ENCODE assay signal across 1 cellular context in the genomic region with DNA sequence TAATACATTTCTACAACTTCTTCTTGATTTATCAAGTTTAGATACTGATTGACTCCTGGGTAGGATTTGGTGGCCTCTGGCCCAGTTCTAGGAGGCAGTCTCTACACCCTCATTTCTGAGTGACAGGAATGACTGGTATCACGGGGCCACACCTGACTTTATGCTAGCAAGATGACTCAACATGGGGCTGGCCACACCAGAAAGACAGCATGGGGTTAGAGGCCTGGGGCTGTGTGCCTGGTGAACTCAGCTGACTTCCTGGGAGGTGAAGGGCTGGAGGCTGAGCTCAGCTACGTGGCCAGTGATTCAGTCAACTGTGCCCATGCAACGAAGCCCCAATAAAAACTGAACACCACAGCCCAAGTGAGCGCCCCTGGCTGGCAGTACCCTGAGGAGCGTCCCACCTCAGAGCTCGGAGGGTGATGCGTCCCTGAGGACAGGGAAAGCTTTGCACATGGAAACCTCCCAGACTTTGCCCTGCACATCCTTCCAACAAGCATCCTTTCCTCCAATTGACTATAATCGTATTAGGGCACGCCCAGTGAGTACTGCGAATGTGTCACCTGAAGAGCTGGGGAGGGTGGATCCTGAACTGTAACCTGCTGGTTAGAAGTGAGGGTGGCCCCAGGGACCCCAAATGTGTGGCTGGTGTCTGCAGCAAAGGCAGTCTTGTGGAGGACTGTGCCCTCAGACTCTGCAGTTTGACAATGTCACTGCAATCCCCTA.
A peak's percentile ranks its signal among the peaks of the same experiment; 100 is the strongest.
TF ChIP-seq lines count a peak whose summit lies in the region.

No MANE protein-coding gene starts in this region.

TF ChIP-seq in K562, 482 proteins besides CTCF, POLR2A, EP300 and RAD21:
- TF ChIP-seq, protein P1, sequence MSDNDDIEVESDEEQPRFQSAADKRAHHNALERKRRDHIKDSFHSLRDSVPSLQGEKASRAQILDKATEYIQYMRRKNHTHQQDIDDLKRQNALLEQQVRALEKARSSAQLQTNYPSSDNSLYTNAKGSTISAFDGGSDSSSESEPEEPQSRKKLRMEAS (CRISPR knock-in tag; IDR thresholded peaks at IDR 0.05): no peak
- peak; percentile 55 for TF ChIP-seq ARID1B (IDR thresholded peaks at IDR 0.05)
- TF ChIP-seq, protein P2, sequence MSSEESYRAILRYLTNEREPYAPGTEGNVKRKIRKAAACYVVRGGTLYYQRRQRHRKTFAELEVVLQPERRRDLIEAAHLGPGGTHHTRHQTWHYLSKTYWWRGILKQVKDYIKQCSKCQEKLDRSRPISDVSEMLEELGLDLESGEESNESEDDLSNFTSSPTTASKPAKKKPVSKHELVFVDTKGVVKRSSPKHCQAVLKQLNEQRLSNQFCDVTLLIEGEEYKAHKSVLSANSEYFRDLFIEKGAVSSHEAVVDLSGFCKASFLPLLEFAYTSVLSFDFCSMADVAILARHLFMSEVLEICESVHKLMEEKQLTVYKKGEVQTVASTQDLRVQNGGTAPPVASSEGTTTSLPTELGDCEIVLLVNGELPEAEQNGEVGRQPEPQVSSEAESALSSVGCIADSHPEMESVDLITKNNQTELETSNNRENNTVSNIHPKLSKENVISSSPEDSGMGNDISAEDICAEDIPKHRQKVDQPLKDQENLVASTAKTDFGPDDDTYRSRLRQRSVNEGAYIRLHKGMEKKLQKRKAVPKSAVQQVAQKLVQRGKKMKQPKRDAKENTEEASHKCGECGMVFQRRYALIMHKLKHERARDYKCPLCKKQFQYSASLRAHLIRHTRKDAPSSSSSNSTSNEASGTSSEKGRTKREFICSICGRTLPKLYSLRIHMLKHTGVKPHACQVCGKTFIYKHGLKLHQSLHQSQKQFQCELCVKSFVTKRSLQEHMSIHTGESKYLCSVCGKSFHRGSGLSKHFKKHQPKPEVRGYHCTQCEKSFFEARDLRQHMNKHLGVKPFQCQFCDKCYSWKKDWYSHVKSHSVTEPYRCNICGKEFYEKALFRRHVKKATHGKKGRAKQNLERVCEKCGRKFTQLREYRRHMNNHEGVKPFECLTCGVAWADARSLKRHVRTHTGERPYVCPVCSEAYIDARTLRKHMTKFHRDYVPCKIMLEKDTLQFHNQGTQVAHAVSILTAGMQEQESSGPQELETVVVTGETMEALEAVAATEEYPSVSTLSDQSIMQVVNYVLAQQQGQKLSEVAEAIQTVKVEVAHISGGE (CRISPR knock-in tag; IDR thresholded peaks at IDR 0.05): no peak
- TF ChIP-seq, protein P3, sequence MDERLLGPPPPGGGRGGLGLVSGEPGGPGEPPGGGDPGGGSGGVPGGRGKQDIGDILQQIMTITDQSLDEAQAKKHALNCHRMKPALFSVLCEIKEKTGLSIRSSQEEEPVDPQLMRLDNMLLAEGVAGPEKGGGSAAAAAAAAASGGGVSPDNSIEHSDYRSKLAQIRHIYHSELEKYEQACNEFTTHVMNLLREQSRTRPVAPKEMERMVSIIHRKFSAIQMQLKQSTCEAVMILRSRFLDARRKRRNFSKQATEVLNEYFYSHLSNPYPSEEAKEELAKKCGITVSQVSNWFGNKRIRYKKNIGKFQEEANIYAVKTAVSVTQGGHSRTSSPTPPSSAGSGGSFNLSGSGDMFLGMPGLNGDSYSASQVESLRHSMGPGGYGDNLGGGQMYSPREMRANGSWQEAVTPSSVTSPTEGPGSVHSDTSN (CRISPR knock-in tag; IDR thresholded peaks at IDR 0.05; ENCODE audit: low read depth): no peak
- TF ChIP-seq, protein P3 (tag; conservative IDR thresholded peaks at IDR 0.05; ENCODE audit: low read depth): peak; percentile 63
- peak; percentile 70; the same call in 1 of the 2 replicates for TF ChIP-seq JUND (IDR thresholded peaks at IDR 0.05; ENCODE audit: borderline replicate concordance, low read depth, low read length)
- peak; percentile 43; the same call in 1 of the 3 replicates for TF ChIP-seq JUND (tag; IDR thresholded peaks at IDR 0.05; ENCODE audit: borderline replicate concordance, low read depth, low read length)
- no peak for TF ChIP-seq PCBP1 (IDR thresholded peaks at IDR 0.05; ENCODE audit: low read depth, low read length, poor library complexity, severe bottlenecking)
- TF ChIP-seq, protein P4, sequence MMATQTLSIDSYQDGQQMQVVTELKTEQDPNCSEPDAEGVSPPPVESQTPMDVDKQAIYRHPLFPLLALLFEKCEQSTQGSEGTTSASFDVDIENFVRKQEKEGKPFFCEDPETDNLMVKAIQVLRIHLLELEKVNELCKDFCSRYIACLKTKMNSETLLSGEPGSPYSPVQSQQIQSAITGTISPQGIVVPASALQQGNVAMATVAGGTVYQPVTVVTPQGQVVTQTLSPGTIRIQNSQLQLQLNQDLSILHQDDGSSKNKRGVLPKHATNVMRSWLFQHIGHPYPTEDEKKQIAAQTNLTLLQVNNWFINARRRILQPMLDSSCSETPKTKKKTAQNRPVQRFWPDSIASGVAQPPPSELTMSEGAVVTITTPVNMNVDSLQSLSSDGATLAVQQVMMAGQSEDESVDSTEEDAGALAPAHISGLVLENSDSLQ (IDR thresholded peaks at IDR 0.05): peak; percentile 91
- TF ChIP-seq NR2C1 (IDR thresholded peaks at IDR 0.05): no peak
- TF ChIP-seq NR2C1 (tag; IDR thresholded peaks at IDR 0.05): no peak
- no peak for TF ChIP-seq ZC3H4 (CRISPR knock-in tag; IDR thresholded peaks at IDR 0.05; ENCODE audit: borderline replicate concordance)
- TF ChIP-seq KDM4B (IDR thresholded peaks at IDR 0.05; ENCODE audit: borderline replicate concordance in 2 of 2, low read depth in 1 of 2): no peak
- TF ChIP-seq ZSCAN29 (IDR thresholded peaks at IDR 0.05): no peak
- peak; percentile 62 for TF ChIP-seq CBFA2T3 (IDR thresholded peaks at IDR 0.05)
- no peak for TF ChIP-seq ARID2 (IDR thresholded peaks at IDR 0.05)
- TF ChIP-seq, protein P5, sequence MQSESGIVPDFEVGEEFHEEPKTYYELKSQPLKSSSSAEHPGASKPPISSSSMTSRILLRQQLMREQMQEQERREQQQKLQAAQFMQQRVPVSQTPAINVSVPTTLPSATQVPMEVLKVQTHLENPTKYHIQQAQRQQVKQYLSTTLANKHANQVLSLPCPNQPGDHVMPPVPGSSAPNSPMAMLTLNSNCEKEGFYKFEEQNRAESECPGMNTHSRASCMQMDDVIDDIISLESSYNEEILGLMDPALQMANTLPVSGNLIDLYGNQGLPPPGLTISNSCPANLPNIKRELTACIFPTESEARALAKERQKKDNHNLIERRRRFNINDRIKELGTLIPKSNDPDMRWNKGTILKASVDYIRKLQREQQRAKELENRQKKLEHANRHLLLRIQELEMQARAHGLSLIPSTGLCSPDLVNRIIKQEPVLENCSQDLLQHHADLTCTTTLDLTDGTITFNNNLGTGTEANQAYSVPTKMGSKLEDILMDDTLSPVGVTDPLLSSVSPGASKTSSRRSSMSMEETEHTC (IDR thresholded peaks at IDR 0.05): no peak
- no peak for TF ChIP-seq NFATC3 (IDR thresholded peaks at IDR 0.05)
- TF ChIP-seq CBX3 (IDR thresholded peaks at IDR 0.05; ENCODE audit: borderline replicate concordance in 1 of 2, low read length in 2 of 2): no peak
- TF ChIP-seq KAT2B (IDR thresholded peaks at IDR 0.05; ENCODE audit: low read depth, low read length): no peak
- TF ChIP-seq, protein P6, sequence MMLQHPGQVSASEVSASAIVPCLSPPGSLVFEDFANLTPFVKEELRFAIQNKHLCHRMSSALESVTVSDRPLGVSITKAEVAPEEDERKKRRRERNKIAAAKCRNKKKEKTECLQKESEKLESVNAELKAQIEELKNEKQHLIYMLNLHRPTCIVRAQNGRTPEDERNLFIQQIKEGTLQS (IDR thresholded peaks at IDR 0.05): peak; percentile 75
- TF ChIP-seq, protein P6 (CRISPR knock-in tag; conservative IDR thresholded peaks at IDR 0.05): no peak
- TF ChIP-seq CXXC5 (CRISPR knock-in tag; IDR thresholded peaks at IDR 0.05): no peak
- peak; percentile 60 for TF ChIP-seq MEIS2 (IDR thresholded peaks at IDR 0.05; ENCODE audit: partially characterized antibody)
- TF ChIP-seq FOSL1 (tag; conservative IDR thresholded peaks at IDR 0.05): peak; percentile 74
- TF ChIP-seq KDM1A (IDR thresholded peaks at IDR 0.05): 0 out of 4 replicates have a peak, but pooled peaks of 1 of the 2 experiments have one; percentile 16
- no peak for TF ChIP-seq MAFK (IDR thresholded peaks at IDR 0.05; ENCODE audit: low read length)
- peak; percentile 16; the same call in 1 of the 2 replicates for TF ChIP-seq BHLHE40 (IDR thresholded peaks at IDR 0.05; ENCODE audit: low read length)
- peak; percentile 22; the same call in 1 of the 2 replicates for TF ChIP-seq TAL1 (IDR thresholded peaks at IDR 0.05)
- TF ChIP-seq SMC3 (conservative IDR thresholded peaks at IDR 0.05; ENCODE audit: insufficient read depth, low read depth, low read length): no peak
- TF ChIP-seq, protein P7, sequence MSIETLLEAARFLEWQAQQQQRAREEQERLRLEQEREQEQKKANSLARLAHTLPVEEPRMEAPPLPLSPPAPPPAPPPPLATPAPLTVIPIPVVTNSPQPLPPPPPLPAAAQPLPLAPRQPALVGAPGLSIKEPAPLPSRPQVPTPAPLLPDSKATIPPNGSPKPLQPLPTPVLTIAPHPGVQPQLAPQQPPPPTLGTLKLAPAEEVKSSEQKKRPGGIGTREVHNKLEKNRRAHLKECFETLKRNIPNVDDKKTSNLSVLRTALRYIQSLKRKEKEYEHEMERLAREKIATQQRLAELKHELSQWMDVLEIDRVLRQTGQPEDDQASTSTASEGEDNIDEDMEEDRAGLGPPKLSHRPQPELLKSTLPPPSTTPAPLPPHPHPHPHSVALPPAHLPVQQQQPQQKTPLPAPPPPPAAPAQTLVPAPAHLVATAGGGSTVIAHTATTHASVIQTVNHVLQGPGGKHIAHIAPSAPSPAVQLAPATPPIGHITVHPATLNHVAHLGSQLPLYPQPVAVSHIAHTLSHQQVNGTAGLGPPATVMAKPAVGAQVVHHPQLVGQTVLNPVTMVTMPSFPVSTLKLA (conservative IDR thresholded peaks at IDR 0.05): peak in 1 of 2 experiments; percentile 32; a peak in 1 of 4 replicates
- TF ChIP-seq CBFA2T2 (conservative IDR thresholded peaks at IDR 0.05): peak; percentile 32
- TF ChIP-seq, protein P8, sequence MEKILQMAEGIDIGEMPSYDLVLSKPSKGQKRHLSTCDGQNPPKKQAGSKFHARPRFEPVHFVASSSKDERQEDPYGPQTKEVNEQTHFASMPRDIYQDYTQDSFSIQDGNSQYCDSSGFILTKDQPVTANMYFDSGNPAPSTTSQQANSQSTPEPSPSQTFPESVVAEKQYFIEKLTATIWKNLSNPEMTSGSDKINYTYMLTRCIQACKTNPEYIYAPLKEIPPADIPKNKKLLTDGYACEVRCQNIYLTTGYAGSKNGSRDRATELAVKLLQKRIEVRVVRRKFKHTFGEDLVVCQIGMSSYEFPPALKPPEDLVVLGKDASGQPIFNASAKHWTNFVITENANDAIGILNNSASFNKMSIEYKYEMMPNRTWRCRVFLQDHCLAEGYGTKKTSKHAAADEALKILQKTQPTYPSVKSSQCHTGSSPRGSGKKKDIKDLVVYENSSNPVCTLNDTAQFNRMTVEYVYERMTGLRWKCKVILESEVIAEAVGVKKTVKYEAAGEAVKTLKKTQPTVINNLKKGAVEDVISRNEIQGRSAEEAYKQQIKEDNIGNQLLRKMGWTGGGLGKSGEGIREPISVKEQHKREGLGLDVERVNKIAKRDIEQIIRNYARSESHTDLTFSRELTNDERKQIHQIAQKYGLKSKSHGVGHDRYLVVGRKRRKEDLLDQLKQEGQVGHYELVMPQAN (IDR thresholded peaks at IDR 0.05; ENCODE audit: borderline replicate concordance): no peak
- TF ChIP-seq KLF1 (tag; IDR thresholded peaks at IDR 0.05): no peak
TF ChIP-seq in K562: peak in this region for 13.
